ENCODE assay signal across 7 cellular contexts in genomic region chr5:10638723-10639122, GRCh38.
DNase-seq lines count a peak whose midpoint lies in the region; ATAC-seq, FAIRE-seq and TF ChIP-seq lines count a peak whose summit lies in the region.
"Not testable (repeated sequence)": the region's sequence is repeated elsewhere in the genome, so short reads cannot be mapped to it uniquely, and the experiment has no call there.

No MANE protein-coding gene starts in this region.

- H3K27me3 ChIP-seq in HepG2 (ENCODE audit: control insufficient read depth in 1 of 2, insufficient read depth in 2 of 2, low read length in 2 of 2), result peaks cover 3 to 17% of the 10 kb centered on the region in 2 experiments; a peak in 3 of 5 replicates
- H3K27me3 ChIP-seq in trophoblast cell (ENCODE audit: insufficient read depth, low read length), result not testable (repeated sequence)

- WGBS in HepG2 (ENCODE audit: low lambda C conversion rate), result 98% methylated on average over 48 of the region's 48 CpGs
- 100% methylated on average over 2 of the region's 48 CpGs for WGBS in trophoblast cell (ENCODE audit: extremely low coverage, insufficient coverage, insufficient read length)

- not testable (repeated sequence) for H4K12ac ChIP-seq in trophoblast cell (ENCODE audit: low read depth, low read length)

- not testable (repeated sequence) for H3K9me3 Mint-ChIP-seq in Calu3 (ENCODE audit: low read depth, unreplicated experiment); activated B cell treated with CpG ODN at 0.5 μM for 24 hours; activated naive CD4-positive, alpha-beta T cell treated with anti-CD3 and anti-CD28 coated beads, Interleukin-2, amount 50 U/mL, for 24 hours; central memory CD8-positive, alpha-beta T cell; stimulated activated naive CD8-positive, alpha-beta T cell treated with anti-CD3 and anti-CD28 coated beads, Interleukin-15, Interleukin-2, amounts not matched to agents 100 ng/mL and 50 ng/mL, for 24 hours

- TF ChIP-seq EP300 in HepG2 (IDR thresholded peaks at IDR 0.05; ENCODE audit: low read depth in 2 of 2, low read length in 2 of 2); HepG2 (CRISPR knock-in tag; IDR thresholded peaks at IDR 0.05; ENCODE audit: borderline replicate concordance): not testable (repeated sequence)

- peak overlapping the region; percentile 4 for H3K23ac ChIP-seq in trophoblast cell (ENCODE audit: low read length)

- not testable (repeated sequence) for H3K4me3 Mint-ChIP-seq in Calu3 (ENCODE audit: low read depth, unreplicated experiment); activated B cell treated with CpG ODN at 0.5 μM for 24 hours; activated naive CD4-positive, alpha-beta T cell treated with anti-CD3 and anti-CD28 coated beads, Interleukin-2, amount 50 U/mL, for 24 hours
- H3K4me3 Mint-ChIP-seq in central memory CD8-positive, alpha-beta T cell, result peak overlapping the region; percentile 8
- peak overlapping the region; percentile 35 for H3K4me3 Mint-ChIP-seq in stimulated activated naive CD8-positive, alpha-beta T cell treated with anti-CD3 and anti-CD28 coated beads, Interleukin-15, Interleukin-2, amounts not matched to agents 100 ng/mL and 50 ng/mL, for 24 hours

- not testable (repeated sequence) for H2AFZ ChIP-seq in HepG2 (ENCODE audit: low read length); trophoblast cell (ENCODE audit: insufficient read depth, low read length, poor library complexity)

- not testable (repeated sequence) for H2BK120ac ChIP-seq in trophoblast cell (ENCODE audit: insufficient read depth, low read length, poor library complexity)

- not testable (repeated sequence) for DNase-seq in Calu3; activated B cell treated with CpG ODN at 0.5 μM for 24 hours; central memory CD8-positive, alpha-beta T cell (ENCODE audit: low spot score in 2 of 2); HepG2 (ENCODE audit: low spot score); trophoblast cell

- H3K18ac ChIP-seq in trophoblast cell (ENCODE audit: low read length), result not testable (repeated sequence)

- not testable (repeated sequence) for H3K4me2 ChIP-seq in HepG2 (ENCODE audit: low read depth, low read length); trophoblast cell (ENCODE audit: low read length)

- H3K27ac ChIP-seq in HepG2 (ENCODE audit: extremely low read length, insufficient read depth, low read length); trophoblast cell (ENCODE audit: low read depth, low read length): not testable (repeated sequence)

- H3K4me3 ChIP-seq in HepG2 (replicated peaks in 1 of 3; ENCODE audit: insufficient read depth in 1 of 3, low read depth in 2 of 3, low read length in 3 of 3), result not testable (repeated sequence)
- H3K4me3 ChIP-seq in trophoblast cell (ENCODE audit: low read depth, low read length), result peak overlapping the region; percentile 3

- CTCF ChIA-PET in Calu3 (lab: Charles Lee); activated B cell treated with CpG ODN at 0.5 μM for 24 hours (lab: Charles Lee); HepG2 (lab: Yijun Ruan, JAX; ENCODE audit: low intra/inter-chr PET ratio, low total read pairs): not testable (repeated sequence)

- not testable (repeated sequence) for H3K36me3 Mint-ChIP-seq in Calu3 (ENCODE audit: insufficient read depth, unreplicated experiment); activated naive CD4-positive, alpha-beta T cell treated with anti-CD3 and anti-CD28 coated beads, Interleukin-2, amount 50 U/mL, for 24 hours
- H3K36me3 Mint-ChIP-seq in activated B cell treated with CpG ODN at 0.5 μM for 24 hours (ENCODE audit: low read depth), result peaks cover 51% of the 10 kb centered on the region
- H3K36me3 Mint-ChIP-seq in central memory CD8-positive, alpha-beta T cell (ENCODE audit: insufficient read depth), result peaks cover 20% of the 10 kb centered on the region
- peaks cover 23% of the 10 kb centered on the region for H3K36me3 Mint-ChIP-seq in stimulated activated naive CD8-positive, alpha-beta T cell treated with anti-CD3 and anti-CD28 coated beads, Interleukin-15, Interleukin-2, amounts not matched to agents 100 ng/mL and 50 ng/mL, for 24 hours (ENCODE audit: low read depth)

- not testable (repeated sequence) for H3K9me3 ChIP-seq in HepG2 (ENCODE audit: low read length); trophoblast cell (ENCODE audit: insufficient read depth, low read depth, low read length)

- not testable (repeated sequence) for H3K4me1 Mint-ChIP-seq in Calu3 (ENCODE audit: low read depth, unreplicated experiment)
- H3K4me1 Mint-ChIP-seq in activated B cell treated with CpG ODN at 0.5 μM for 24 hours, result peaks cover 76% of the 10 kb centered on the region
- H3K4me1 Mint-ChIP-seq in activated naive CD4-positive, alpha-beta T cell treated with anti-CD3 and anti-CD28 coated beads, Interleukin-2, amount 50 U/mL, for 24 hours, result peaks cover 27% of the 10 kb centered on the region
- H3K4me1 Mint-ChIP-seq in central memory CD8-positive, alpha-beta T cell, result peaks cover 28% of the 10 kb centered on the region
- peaks cover 49% of the 10 kb centered on the region for H3K4me1 Mint-ChIP-seq in stimulated activated naive CD8-positive, alpha-beta T cell treated with anti-CD3 and anti-CD28 coated beads, Interleukin-15, Interleukin-2, amounts not matched to agents 100 ng/mL and 50 ng/mL, for 24 hours (ENCODE audit: low read depth)

- not testable (repeated sequence) for H3K79me2 ChIP-seq in HepG2 (ENCODE audit: insufficient read depth, low read length); trophoblast cell (ENCODE audit: control insufficient read depth, insufficient read depth, low read length, poor library complexity)

- H3K36me3 ChIP-seq in HepG2 (replicated peaks in 1 of 2; ENCODE audit: control insufficient read depth in 1 of 2, insufficient read depth in 2 of 2, low read length in 2 of 2); trophoblast cell (ENCODE audit: control insufficient read depth in 1 of 2, insufficient read depth in 2 of 2, low read length in 2 of 2): not testable (repeated sequence)

- in situ Hi-C loops in HepG2 (cut with HindIII; ENCODE audit: extremely low pct_ligation_motif_present, low pct_unique_long_range_greater_than_20kb), result not testable (repeated sequence)

- ATAC-seq in activated B cell treated with CpG ODN at 0.5 μM for 24 hours (ENCODE audit: low read depth); central memory CD8-positive, alpha-beta T cell (replicated peaks; ENCODE audit: extremely low read depth, poor library complexity, severe bottlenecking); HepG2: not testable (repeated sequence)

- H4K20me1 ChIP-seq in HepG2 (ENCODE audit: insufficient read depth, low read length), result not testable (repeated sequence)

- POLR2A ChIA-PET in activated B cell treated with CpG ODN at 0.5 μM for 24 hours (lab: Charles Lee); HepG2 (lab: Yijun Ruan, JAX): not testable (repeated sequence)

- not testable (repeated sequence) for H3K14ac ChIP-seq in trophoblast cell (ENCODE audit: low read length)

- TF ChIP-seq CTCF in Calu3 (IDR thresholded peaks at IDR 0.05; ENCODE audit: unreplicated experiment); activated B cell treated with CpG ODN at 0.5 μM for 24 hours (IDR thresholded peaks at IDR 0.05); HepG2 (CRISPR knock-in tag; IDR thresholded peaks at IDR 0.05): not testable (repeated sequence)

- H3K79me1 ChIP-seq in trophoblast cell (ENCODE audit: low read length), result not testable (repeated sequence)

- not testable (repeated sequence) for H4K91ac ChIP-seq in trophoblast cell (ENCODE audit: low read depth, low read length)

- not testable (repeated sequence) for TF ChIP-seq POLR2A in HepG2 (IDR thresholded peaks at IDR 0.05; ENCODE audit: insufficient read depth in 1 of 2, low read depth in 2 of 2, low read length in 2 of 2)

- H3K9ac ChIP-seq in HepG2 (ENCODE audit: insufficient read depth, low read depth, low read length); trophoblast cell (ENCODE audit: low read length): not testable (repeated sequence)

- not testable (repeated sequence) for FAIRE-seq in HepG2 (lab: Jason Lieb, UNC)

- TF ChIP-seq RAD21 in HepG2 (CRISPR knock-in tag; IDR thresholded peaks at IDR 0.05), result not testable (repeated sequence)

- H4K8ac ChIP-seq in trophoblast cell (ENCODE audit: low read depth, low read length), result not testable (repeated sequence)

- H3K27me3 Mint-ChIP-seq in Calu3 (ENCODE audit: unreplicated experiment); activated B cell treated with CpG ODN at 0.5 μM for 24 hours; activated naive CD4-positive, alpha-beta T cell treated with anti-CD3 and anti-CD28 coated beads, Interleukin-2, amount 50 U/mL, for 24 hours; central memory CD8-positive, alpha-beta T cell; stimulated activated naive CD8-positive, alpha-beta T cell treated with anti-CD3 and anti-CD28 coated beads, Interleukin-15, Interleukin-2, amounts not matched to agents 100 ng/mL and 50 ng/mL, for 24 hours: not testable (repeated sequence)

- H2AK5ac ChIP-seq in trophoblast cell (ENCODE audit: low read length), result not testable (repeated sequence)

- not testable (repeated sequence) for H2BK12ac ChIP-seq in trophoblast cell (ENCODE audit: low read length)

- H2BK5ac ChIP-seq in trophoblast cell (ENCODE audit: low read depth, low read length, poor library complexity), result not testable (repeated sequence)

- not testable (repeated sequence) for H3K4ac ChIP-seq in trophoblast cell (ENCODE audit: low read depth, low read length)

- H3K4me1 ChIP-seq in HepG2 (ENCODE audit: insufficient read depth, low read length); trophoblast cell (ENCODE audit: control insufficient read depth in 1 of 2, insufficient read depth in 2 of 2, low read length in 2 of 2): not testable (repeated sequence)

- BruUV-seq in Calu3 (replicated peaks; lab: Mats Ljungman, UMichigan); HepG2 (replicated peaks; lab: Mats Ljungman, UMichigan): not testable (repeated sequence)

- H3K27ac Mint-ChIP-seq in Calu3 (ENCODE audit: unreplicated experiment), result peak overlapping the region; percentile 33
- H3K27ac Mint-ChIP-seq in activated B cell treated with CpG ODN at 0.5 μM for 24 hours, result peak overlapping the region; percentile 71
- H3K27ac Mint-ChIP-seq in activated naive CD4-positive, alpha-beta T cell treated with anti-CD3 and anti-CD28 coated beads, Interleukin-2, amount 50 U/mL, for 24 hours, result peak overlapping the region; percentile 56
- H3K27ac Mint-ChIP-seq in central memory CD8-positive, alpha-beta T cell (ENCODE audit: low read depth), result peak overlapping the region; percentile 64
- peak overlapping the region; percentile 41 for H3K27ac Mint-ChIP-seq in stimulated activated naive CD8-positive, alpha-beta T cell treated with anti-CD3 and anti-CD28 coated beads, Interleukin-15, Interleukin-2, amounts not matched to agents 100 ng/mL and 50 ng/mL, for 24 hours

- intact Hi-C loops in Calu3 (cut with micrococcal nuclease; ENCODE audit: unreplicated experiment); HepG2 (cut with micrococcal nuclease; ENCODE audit: unreplicated experiment): not testable (repeated sequence)
- intact Hi-C loops in activated B cell treated with CpG ODN at 0.5 μM for 24 hours (cut with micrococcal nuclease), result loop anchor here (10.0 kb wide), 1 partner anchor 96 kb away; no protein-coding TSS in a partner anchor
